ENCODE assay signal across 21 cellular contexts in genomic region chr6:63793727-63794126, GRCh38.
"Had no signal": no experiment of that assay in that cellular context is flagged by ENCODE, and none has a peak within 500 bp of the region (broad histone marks: within the 10 kb centered on the region; RNA-seq: fewer than 3 reads in every experiment).

No MANE protein-coding gene starts in this region.

- H3K9me3 Mint-ChIP-seq: activated B cell treated with CpG ODN at 0.5 μM for 24 hours; activated CD4-positive, alpha-beta T cell treated with anti-CD3 and anti-CD28 coated beads, Interleukin-2, amount 10 ng/mL, durations not matched to agents 24 days and 14 days; activated naive CD8-positive, alpha-beta T cell treated with anti-CD3 and anti-CD28 coated beads for 36 hours; brain; naive thymus-derived CD4-positive, alpha-beta T cell had no signal

- H3K4me1 ChIP-seq: colonic mucosa, left ventricle myocardium inferior, tibial nerve, vagina had no signal

- H3K27ac Mint-ChIP-seq: activated B cell treated with CpG ODN at 0.5 μM for 24 hours; activated CD4-positive, alpha-beta T cell treated with anti-CD3 and anti-CD28 coated beads, Interleukin-2, amount 10 ng/mL, durations not matched to agents 24 days and 14 days; activated naive CD8-positive, alpha-beta T cell treated with anti-CD3 and anti-CD28 coated beads for 36 hours; brain; naive thymus-derived CD4-positive, alpha-beta T cell had no signal

- DNase-seq: activated B cell treated with CpG ODN at 0.5 μM for 24 hours; activated CD4-positive, alpha-beta T cell treated with anti-CD3 and anti-CD28 coated beads, Interleukin-2, amount 10 ng/mL, durations not matched to agents 24 days and 14 days; activated CD8-positive, alpha-beta memory T cell treated with anti-CD3 and anti-CD28 coated beads, Interleukin-2, amount 50 U/mL, for 48 hours; activated gamma-delta T cell treated with Interleukin-2 at 50 U/mL for 16 hours; activated naive CD8-positive, alpha-beta T cell treated with anti-CD3 and anti-CD28 coated beads for 36 hours; central memory CD4-positive, alpha-beta T cell; colonic mucosa; hippocampal formation; kidney; left ventricle myocardium inferior; mucosa of descending colon; naive thymus-derived CD4-positive, alpha-beta T cell; posterior cingulate gyrus; stimulated activated CD4-positive, alpha-beta T cell treated with anti-CD3 and anti-CD28 coated beads, Interleukin-15, amount 100 ng/mL, for 24 hours; stimulated activated CD4-positive, alpha-beta T cell treated with anti-CD3 and anti-CD28 coated beads, Interleukin-4, amount 100 ng/mL, for 24 hours; stimulated activated naive CD4-positive, alpha-beta T cell treated with Interleukin-2 at 50 U/mL for 16 hours; substantia nigra had no signal

- H3K4me3 ChIP-seq: colonic mucosa, left ventricle myocardium inferior, mucosa of descending colon, tibial nerve, vagina had no signal

- H3K36me3 Mint-ChIP-seq: activated naive CD8-positive, alpha-beta T cell treated with anti-CD3 and anti-CD28 coated beads for 36 hours; brain; naive thymus-derived CD4-positive, alpha-beta T cell had no signal

- H3K9me3 ChIP-seq: colonic mucosa, left ventricle myocardium inferior, mucosa of descending colon, tibial nerve, vagina had no signal

- ATAC-seq: esophagus mucosa; mucosa of descending colon; naive thymus-derived CD4-positive, alpha-beta T cell had no signal

- H3K36me3 ChIP-seq: colonic mucosa, left ventricle myocardium inferior, tibial nerve, vagina had no signal

- H3K27me3 ChIP-seq: colonic mucosa, vagina had no signal

- H3K27ac ChIP-seq: colonic mucosa, left ventricle myocardium inferior, tibial nerve, vagina had no signal
